14 cellular contexts compared by ENCODE assay signal in the genomic region with DNA sequence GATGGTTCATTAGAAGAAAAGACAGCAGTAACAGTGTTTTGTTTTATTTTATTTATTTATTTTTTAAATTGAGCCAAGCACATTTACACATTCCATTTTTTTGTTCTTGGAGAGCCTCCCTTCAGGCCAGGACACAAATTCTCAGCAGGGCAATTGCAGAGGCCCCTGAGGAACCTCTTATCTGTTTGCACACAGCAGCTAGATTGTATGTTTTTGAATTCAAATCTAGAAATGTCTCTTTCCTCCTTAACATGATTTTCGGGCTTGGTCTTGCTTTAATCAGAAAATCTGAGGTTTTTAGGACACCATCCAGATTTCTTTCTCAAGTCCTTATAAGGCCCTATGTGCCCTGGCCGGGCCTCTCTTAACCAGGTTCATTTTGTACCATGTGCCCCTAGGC.
DNase-seq lines count a peak whose midpoint lies in the region; ATAC-seq and TF ChIP-seq lines count a peak whose summit lies in the region.
"Had no signal": no experiment of that assay in that cellular context is flagged by ENCODE, and none has a peak within 500 bp of the region (broad histone marks: within the 10 kb centered on the region; RNA-seq: fewer than 3 reads in every experiment).

No MANE protein-coding gene starts in this region.

- H3K79me2 ChIP-seq in GM23248 (ENCODE audit: insufficient read depth) = peaks cover 78% of the 10 kb centered on the region
- no peaks in the 10 kb centered on the region for H3K79me2 ChIP-seq in hepatocyte

- POLR2A ChIA-PET in Panc1 (lab: Charles Lee) = no interaction called here

- no peak overlapping the region for H2AFZ ChIP-seq in GM23248
- H2AFZ ChIP-seq in hepatocyte = no peak overlapping the region

- H3K27ac ChIP-seq in GM23248 (peak overlapping the region; percentile 82), Panc1 (ENCODE audit: low read length) (no peak overlapping the region), hepatocyte (peak overlapping the region; percentile 5)
- H3K27ac ChIP-seq: A549 had no signal

- H3K4me3 ChIP-seq in GM23248 (no peak overlapping the region), Panc1 (ENCODE audit: low read depth in 2 of 2, low read length in 2 of 2) (no peak overlapping the region), hepatocyte (no peak overlapping the region), skeletal muscle satellite cell (ENCODE audit: low read length) (no peak overlapping the region)
- H3K4me3 ChIP-seq: A549 had no signal

- ATAC-seq in Panc1 (no peak), HG02642 (IDR thresholded peaks at IDR 0.05; ENCODE audit: poor library complexity, unreplicated experiment) (no peak)
- ATAC-seq: A549 had no signal

- H3K27me3 ChIP-seq in GM23248 (replicated peaks; ENCODE audit: insufficient read depth) = no peaks in the 10 kb centered on the region
- H3K27me3 ChIP-seq in Panc1 (ENCODE audit: control insufficient read depth, insufficient read depth, low read length) = no peaks in the 10 kb centered on the region
- H3K27me3 ChIP-seq in hepatocyte = no peaks in the 10 kb centered on the region
- no peaks in the 10 kb centered on the region for H3K27me3 ChIP-seq in skeletal muscle satellite cell (ENCODE audit: control insufficient read depth, insufficient read depth, low read length)

- H4K20me1 ChIP-seq in GM23248 (ENCODE audit: insufficient read depth) = no peaks in the 10 kb centered on the region
- H4K20me1 ChIP-seq in hepatocyte (ENCODE audit: insufficient read depth, poor library complexity, severe bottlenecking) = peaks cover 4% of the 10 kb centered on the region

- H3K9me3 ChIP-seq in GM23248 (ENCODE audit: low read depth) (no peaks in the 10 kb centered on the region), Panc1 (ENCODE audit: control insufficient read depth, insufficient read depth, low read depth, low read length) (no peaks in the 10 kb centered on the region), hepatocyte (ENCODE audit: low read depth) (no peaks in the 10 kb centered on the region), skeletal muscle satellite cell (replicated peaks; ENCODE audit: low read length) (no peaks in the 10 kb centered on the region)
- H3K9me3 ChIP-seq: A549, Caco-2 had no signal

- BruUV-seq in Panc1 (replicated peaks; lab: Mats Ljungman, UMichigan) = no TSS peak

- in situ Hi-C loops in GM23248 (cut with MboI) = no loop called here
- in situ Hi-C loops in Panc1 (cut with HindIII; ENCODE audit: low pct_unique_long_range_greater_than_20kb, low sequenced_read_pairs) = no loop called here

- intact Hi-C loops in Panc1 (cut with micrococcal nuclease; ENCODE audit: unreplicated experiment) = no loop called here

- H3K36me3 ChIP-seq in GM23248 (ENCODE audit: low read depth) (no peaks in the 10 kb centered on the region), Panc1 (ENCODE audit: control insufficient read depth, insufficient read depth, low read length) (no peaks in the 10 kb centered on the region), hepatocyte (replicated peaks; ENCODE audit: insufficient read depth, low read depth) (no peaks in the 10 kb centered on the region), skeletal muscle satellite cell (ENCODE audit: insufficient read depth, low read length) (no peaks in the 10 kb centered on the region)

- WGBS in GM23248 (ENCODE audit: low coverage in 1 of 2, low lambda C conversion rate in 2 of 2, missing lambda C conversion rate in 2 of 2), 2 experiments = 76 to 80% methylated on average over 2 of the region's 2 CpGs
- WGBS in hepatocyte (ENCODE audit: low lambda C conversion rate, missing lambda C conversion rate) = 66% methylated on average over 2 of the region's 2 CpGs

- no peak for DNase-seq in GM23248
- no peak for DNase-seq in Panc1 (ENCODE audit: low read depth, low spot score)
- DNase-seq in hepatocyte (ENCODE audit: low spot score) = no peak
- no peak for DNase-seq in SHP77 treated with DMSO at 0.1 percent for 48 hours (lab: John Stamatoyannopoulos, UW)
- DNase-seq in GM19240 (ENCODE audit: insufficient read length, low spot score) = no peak
- DNase-seq: Caco-2; CD8-positive, alpha-beta memory T cell; DMS53; GF-D8; HCEC 1CT; KG1 had no signal

- H3K4me2 ChIP-seq in GM23248 (ENCODE audit: unreplicated experiment) = peak overlapping the region; percentile 20
- H3K4me2 ChIP-seq in hepatocyte = no peak overlapping the region
- H3K4me2 ChIP-seq in skeletal muscle satellite cell (ENCODE audit: low read length) = peak overlapping the region; percentile 24
- H3K4me2 ChIP-seq: A549 had no signal

- H3K9ac ChIP-seq in GM23248 = no peak overlapping the region
- H3K9ac ChIP-seq in skeletal muscle satellite cell (ENCODE audit: low read depth, low read length) = no peak overlapping the region

- H3F3A ChIP-seq in GM23248 (ENCODE audit: insufficient read depth) = peaks cover 54% of the 10 kb centered on the region

- TF ChIP-seq CTCF in Panc1 (IDR thresholded peaks at IDR 0.05) = 0 out of 2 replicates have a peak, but pooled peaks have one; percentile 6
- no peak for TF ChIP-seq CTCF in hepatocyte (IDR thresholded peaks at IDR 0.05; ENCODE audit: poor library complexity)

- CTCF ChIA-PET in Panc1 (lab: Charles Lee) = no interaction called here

- H3K9me2 ChIP-seq in GM23248 (ENCODE audit: insufficient read depth) (no peaks in the 10 kb centered on the region), hepatocyte (replicated peaks; ENCODE audit: insufficient read depth) (no peaks in the 10 kb centered on the region)

- peaks cover 52% of the 10 kb centered on the region for H3K4me1 ChIP-seq in GM23248 (ENCODE audit: insufficient read depth)
- no peaks in the 10 kb centered on the region for H3K4me1 ChIP-seq in Panc1 (ENCODE audit: control insufficient read depth, insufficient read depth, low read length)
- no peaks in the 10 kb centered on the region for H3K4me1 ChIP-seq in hepatocyte (ENCODE audit: insufficient read depth)
- peaks cover 30% of the 10 kb centered on the region for H3K4me1 ChIP-seq in skeletal muscle satellite cell (ENCODE audit: control insufficient read depth, insufficient read depth, low read length)
- H3K4me1 ChIP-seq: A549 had no signal
